In genomic region chr13:91601807-91602206, GRCh38 we compare ENCODE assay signal across 40 cellular contexts.
"Had no signal": no experiment of that assay in that cellular context is flagged by ENCODE, and none has a peak within 500 bp of the region (broad histone marks: within the 10 kb centered on the region; RNA-seq: fewer than 3 reads in every experiment).

No MANE protein-coding gene starts in this region.

- H3K27ac ChIP-seq: adrenal gland, ascending aorta, body of pancreas, brain microvascular endothelial cell, breast epithelium, cardiac muscle cell had no signal

- H3K36me3 Mint-ChIP-seq: activated naive CD4-positive, alpha-beta T cell treated with anti-CD3 and anti-CD28 coated beads, Interleukin-2, amount 10 ng/mL, durations not matched to agents 7 days and 5 days; activated naive CD4-positive, alpha-beta T cell treated with anti-CD3 and anti-CD28 coated beads, Interleukin-2, amount 50 U/mL, for 24 hours; activated naive CD4-positive, alpha-beta T cell treated with anti-CD3 and anti-CD28 coated beads, Interleukin-2, amount 50 U/mL, for 72 hours; activated naive CD8-positive, alpha-beta T cell; activated naive CD8-positive, alpha-beta T cell treated with anti-CD3 and anti-CD28 coated beads for 36 hours; activated naive CD8-positive, alpha-beta T cell treated with anti-CD3 and anti-CD28 coated beads, Interleukin-2, amount 10 ng/mL, durations not matched to agents 7 days and 5 days; brain had no signal

- H3K36me3 ChIP-seq: adrenal gland, ascending aorta, brain microvascular endothelial cell, breast epithelium, cardiac muscle cell had no signal

- ATAC-seq: activated naive CD4-positive, alpha-beta T cell treated with anti-CD3 and anti-CD28 coated beads, Interleukin-2, amount 50 U/mL, for 72 hours; activated naive CD8-positive, alpha-beta T cell treated with anti-CD3 and anti-CD28 coated beads, Interleukin-2, amount 50 U/mL, for 24 hours; activated T-cell treated with anti-CD3 and anti-CD28 coated beads, Interleukin-2, amount 50 U/mL, for 4 hours; activated T-cell treated with anti-CD3 and anti-CD28 coated beads, Interleukin-2, amount 50 U/mL, for 72 hours; activated T-helper 17 cell treated with anti-CD3 and anti-CD28 coated beads, Interleukin-2, amount 50 U/mL, for 72 hours; body of pancreas had no signal

- H3K9me3 Mint-ChIP-seq: activated naive CD4-positive, alpha-beta T cell treated with anti-CD3 and anti-CD28 coated beads, Interleukin-2, amount 10 ng/mL, durations not matched to agents 7 days and 5 days; activated naive CD4-positive, alpha-beta T cell treated with anti-CD3 and anti-CD28 coated beads, Interleukin-2, amount 50 U/mL, for 24 hours; activated naive CD8-positive, alpha-beta T cell treated with anti-CD3 and anti-CD28 coated beads, Interleukin-2, amount 10 ng/mL, durations not matched to agents 7 days and 5 days; activated naive CD8-positive, alpha-beta T cell treated with anti-CD3 and anti-CD28 coated beads, Interleukin-2, amount 50 U/mL, for 24 hours; activated T-helper 1 cell treated with anti-CD3 and anti-CD28 coated beads, Interleukin-12 subunit alpha, Interleukin-12 subunit beta, Interleukin-2, Interleukin-4 antibody, amounts not matched to agents 30 ng/mL and 10 ng/mL and 1 ng/mL, durations not matched to agents 14 hours and 24 hours and 36 hours; activated T-helper 2 cell treated with anti-CD3 and anti-CD28 coated beads, Interferon-gamma antibody, Interleukin-2, Interleukin-4, amounts not matched to agents 10 μg/mL and 5 μg/mL and 100 μg/mL, durations not matched to agents 14 hours and 24 hours and 36 hours had no signal

- H3K27me3 ChIP-seq: adrenal gland, ascending aorta, body of pancreas, brain microvascular endothelial cell, breast epithelium, cardiac muscle cell had no signal

- H3K4me1 ChIP-seq: adrenal gland, ascending aorta, body of pancreas, breast epithelium had no signal

- H3K4me3 Mint-ChIP-seq: activated naive CD4-positive, alpha-beta T cell treated with anti-CD3 and anti-CD28 coated beads for 36 hours; activated naive CD4-positive, alpha-beta T cell treated with anti-CD3 and anti-CD28 coated beads, Interleukin-2, amount 10 ng/mL, durations not matched to agents 7 days and 5 days; activated naive CD4-positive, alpha-beta T cell treated with anti-CD3 and anti-CD28 coated beads, Interleukin-2, amount 50 U/mL, for 24 hours; activated naive CD8-positive, alpha-beta T cell; activated naive CD8-positive, alpha-beta T cell treated with anti-CD3 and anti-CD28 coated beads for 36 hours; activated naive CD8-positive, alpha-beta T cell treated with anti-CD3 and anti-CD28 coated beads, Interleukin-2, amount 10 ng/mL, durations not matched to agents 7 days and 5 days; activated naive CD8-positive, alpha-beta T cell treated with anti-CD3 and anti-CD28 coated beads, Interleukin-2, amount 50 U/mL, for 24 hours; activated T-cell treated with anti-CD3 and anti-CD28 coated beads, Interleukin-2, amount 50 U/mL, for 24 hours; activated T-cell treated with anti-CD3 and anti-CD28 coated beads, Interleukin-2, amount 50 U/mL, for 4 hours; activated T-cell treated with anti-CD3 and anti-CD28 coated beads, Interleukin-2, amount 50 U/mL, for 72 hours; activated T-helper 1 cell treated with anti-CD3 and anti-CD28 coated beads, Interleukin-12 subunit alpha, Interleukin-12 subunit beta, Interleukin-2, Interleukin-4 antibody, amounts not matched to agents 30 ng/mL and 10 ng/mL and 1 ng/mL, durations not matched to agents 14 hours and 24 hours and 36 hours; activated T-helper 17 cell treated with anti-CD3 and anti-CD28 coated beads, Interleukin-2, amount 50 U/mL, for 72 hours; brain; central memory CD8-positive, alpha-beta T cell had no signal

- H3K4me3 ChIP-seq: adrenal gland, ascending aorta, body of pancreas, breast epithelium, cardiac muscle cell had no signal

- H3K27me3 Mint-ChIP-seq: activated naive CD4-positive, alpha-beta T cell treated with anti-CD3 and anti-CD28 coated beads, Interleukin-2, amount 10 ng/mL, durations not matched to agents 7 days and 5 days; activated naive CD8-positive, alpha-beta T cell; activated naive CD8-positive, alpha-beta T cell treated with anti-CD3 and anti-CD28 coated beads for 36 hours; activated naive CD8-positive, alpha-beta T cell treated with anti-CD3 and anti-CD28 coated beads, Interleukin-2, amount 10 ng/mL, durations not matched to agents 7 days and 5 days; activated naive CD8-positive, alpha-beta T cell treated with anti-CD3 and anti-CD28 coated beads, Interleukin-2, amount 50 U/mL, for 24 hours; activated T-cell treated with anti-CD3 and anti-CD28 coated beads, Interleukin-2, amount 50 U/mL, for 24 hours; activated T-helper 17 cell treated with anti-CD3 and anti-CD28 coated beads, Interleukin-2, amount 50 U/mL, for 72 hours; central memory CD8-positive, alpha-beta T cell had no signal

- H3K4me1 Mint-ChIP-seq: activated naive CD4-positive, alpha-beta T cell treated with anti-CD3 and anti-CD28 coated beads, Interleukin-2, amount 10 ng/mL, durations not matched to agents 7 days and 5 days; activated naive CD4-positive, alpha-beta T cell treated with anti-CD3 and anti-CD28 coated beads, Interleukin-2, amount 50 U/mL, for 24 hours; activated naive CD8-positive, alpha-beta T cell treated with anti-CD3 and anti-CD28 coated beads for 36 hours; activated naive CD8-positive, alpha-beta T cell treated with anti-CD3 and anti-CD28 coated beads, Interleukin-2, amount 10 ng/mL, durations not matched to agents 7 days and 5 days; activated naive CD8-positive, alpha-beta T cell treated with anti-CD3 and anti-CD28 coated beads, Interleukin-2, amount 50 U/mL, for 24 hours; activated T-helper 17 cell treated with anti-CD3 and anti-CD28 coated beads, Interleukin-2, amount 50 U/mL, for 72 hours; brain; central memory CD8-positive, alpha-beta T cell had no signal

- FAIRE-seq: astrocyte, bronchial epithelial cell had no signal

- H3K27ac Mint-ChIP-seq: activated naive CD4-positive, alpha-beta T cell treated with anti-CD3 and anti-CD28 coated beads for 36 hours; activated naive CD4-positive, alpha-beta T cell treated with anti-CD3 and anti-CD28 coated beads, Interleukin-2, amount 10 ng/mL, durations not matched to agents 7 days and 5 days; activated naive CD4-positive, alpha-beta T cell treated with anti-CD3 and anti-CD28 coated beads, Interleukin-2, amount 50 U/mL, for 24 hours; activated naive CD4-positive, alpha-beta T cell treated with anti-CD3 and anti-CD28 coated beads, Interleukin-2, amount 50 U/mL, for 72 hours; activated naive CD8-positive, alpha-beta T cell; activated naive CD8-positive, alpha-beta T cell treated with anti-CD3 and anti-CD28 coated beads for 36 hours; activated naive CD8-positive, alpha-beta T cell treated with anti-CD3 and anti-CD28 coated beads, Interleukin-2, amount 10 ng/mL, durations not matched to agents 7 days and 5 days; activated naive CD8-positive, alpha-beta T cell treated with anti-CD3 and anti-CD28 coated beads, Interleukin-2, amount 50 U/mL, for 24 hours; activated T-cell treated with anti-CD3 and anti-CD28 coated beads, Interleukin-2, amount 50 U/mL, for 24 hours; activated T-cell treated with anti-CD3 and anti-CD28 coated beads, Interleukin-2, amount 50 U/mL, for 72 hours; activated T-helper 1 cell treated with anti-CD3 and anti-CD28 coated beads, Interleukin-12 subunit alpha, Interleukin-12 subunit beta, Interleukin-2, Interleukin-4 antibody, amounts not matched to agents 30 ng/mL and 10 ng/mL and 1 ng/mL, durations not matched to agents 14 hours and 24 hours and 36 hours; activated T-helper 17 cell treated with anti-CD3 and anti-CD28 coated beads, Interleukin-2, amount 50 U/mL, for 72 hours; activated T-helper 2 cell treated with anti-CD3 and anti-CD28 coated beads, Interferon-gamma antibody, Interleukin-2, Interleukin-4, amounts not matched to agents 10 μg/mL and 5 μg/mL and 100 μg/mL, durations not matched to agents 14 hours and 24 hours and 36 hours; brain had no signal

- H3K9me3 ChIP-seq: adrenal gland, ascending aorta, body of pancreas, breast epithelium had no signal

- DNase-seq: activated effector memory CD4-positive, alpha-beta T cell treated with anti-CD3 and anti-CD28 coated beads, Interleukin-2, amount 50 U/mL, for 16 hours; activated effector memory CD4-positive, alpha-beta T cell treated with Interleukin-2 at 50 U/mL for 16 hours; activated gamma-delta T cell; activated gamma-delta T cell treated with Interleukin-2 at 50 U/mL for 16 hours; activated naive CD4-positive, alpha-beta T cell; activated naive CD4-positive, alpha-beta T cell treated with anti-CD3 and anti-CD28 coated beads for 36 hours; activated naive CD4-positive, alpha-beta T cell treated with anti-CD3 and anti-CD28 coated beads, Interleukin-2, amount 10 ng/mL, durations not matched to agents 7 days and 5 days; activated naive CD4-positive, alpha-beta T cell treated with anti-CD3 and anti-CD28 coated beads, Interleukin-2, amount 50 U/mL, for 16 hours; activated naive CD4-positive, alpha-beta T cell treated with Interleukin-2 at 50 U/mL for 16 hours; activated naive CD8-positive, alpha-beta T cell treated with anti-CD3 and anti-CD28 coated beads for 36 hours; activated naive CD8-positive, alpha-beta T cell treated with anti-CD3 and anti-CD28 coated beads, Interleukin-2, amount 10 ng/mL, durations not matched to agents 7 days and 5 days; activated naive CD8-positive, alpha-beta T cell treated with anti-CD3 and anti-CD28 coated beads, Interleukin-2, amount 50 U/mL, for 24 hours; activated T-cell treated with anti-CD3 and anti-CD28 coated beads, Interleukin-2, amount 50 U/mL, for 1 hour; activated T-cell treated with anti-CD3 and anti-CD28 coated beads, Interleukin-2, amount 50 U/mL, for 24 hours; activated T-cell treated with anti-CD3 and anti-CD28 coated beads, Interleukin-2, amount 50 U/mL, for 4 hours; activated T-cell treated with anti-CD3 and anti-CD28 coated beads, Interleukin-2, amount 50 U/mL, for 48 hours; activated T-cell treated with anti-CD3 and anti-CD28 coated beads, Interleukin-2, amount 50 U/mL, for 72 hours; adrenal gland; amniotic stem cell; amygdala; anterior cingulate cortex; aorta; body of pancreas; brain microvascular endothelial cell; caudate nucleus; central memory CD4-positive, alpha-beta T cell; cerebellar nuclear complex had no signal
